In the genomic region with DNA sequence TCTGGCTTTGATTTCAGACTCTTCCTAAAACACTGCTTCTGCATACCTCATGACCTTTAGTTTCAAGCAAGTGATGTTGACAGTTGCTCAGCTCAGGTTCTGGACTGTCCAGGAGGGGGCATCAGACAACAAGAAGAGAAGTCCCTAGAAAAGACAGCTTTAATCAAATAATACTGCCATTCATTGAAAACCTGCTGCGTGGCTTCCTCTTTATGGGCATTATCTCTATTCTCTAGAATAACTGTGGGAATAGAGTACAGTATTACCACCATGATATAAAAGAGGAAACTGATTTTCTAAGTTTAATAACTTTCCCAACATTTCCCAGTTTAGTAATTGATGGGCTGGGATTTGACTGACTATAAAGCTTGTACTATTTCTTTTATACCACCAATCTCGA, we compare ENCODE assay signal across 9 cellular contexts.
DNase-seq lines count a peak whose midpoint lies in the region; ATAC-seq, FAIRE-seq and TF ChIP-seq lines count a peak whose summit lies in the region.
"Had no signal": no experiment of that assay in that cellular context is flagged by ENCODE, and none has a peak within 500 bp of the region (broad histone marks: within the 10 kb centered on the region; RNA-seq: fewer than 3 reads in every experiment).

No MANE protein-coding gene starts in this region.

- peak; percentile 46 for DNase-seq in activated gamma-delta T cell treated with Interleukin-2 at 50 U/mL for 16 hours
- DNase-seq in activated gamma-delta T cell (lab: John Stamatoyannopoulos, UW): no peak
- DNase-seq in NCI-H2029 treated with DMSO at 0.1 percent for 48 hours (lab: John Stamatoyannopoulos, UW): peak; percentile 64
- peak; percentile 38 for DNase-seq in T1000 (lab: John Stamatoyannopoulos, UW)
- DNase-seq in bronchial epithelial cell (ENCODE audit: low read depth): peak; percentile 57
- peak; percentile 69 for DNase-seq in kidney tubule cell (ENCODE audit: low spot score)
- peak; percentile 7 to 8 (median 8) for DNase-seq in stimulated activated CD4-positive, alpha-beta T cell treated with anti-CD3 and anti-CD28 coated beads, TNF-alpha, amount 100 ng/mL, for 4 hours (ENCODE audit: low read depth in 3 of 3)

- FAIRE-seq in bronchial epithelial cell (lab: Jason Lieb, UNC): no peak

- peak; percentile 71 for ATAC-seq in HG02885 (IDR thresholded peaks at IDR 0.05; ENCODE audit: poor library complexity, unreplicated experiment)

- H3K4me3 ChIP-seq in bronchial epithelial cell (ENCODE audit: low read depth, low read length): no peak overlapping the region
- H3K4me3 ChIP-seq: skin epidermis had no signal

- H3K27me3 ChIP-seq in bronchial epithelial cell (ENCODE audit: control insufficient read depth, insufficient read depth, low read length): no peaks in the 10 kb centered on the region

- peak; percentile 72 for TF ChIP-seq CTCF in bronchial epithelial cell (IDR thresholded peaks at IDR 0.05; ENCODE audit: insufficient read depth, low read length, severe bottlenecking)

- no peaks in the 10 kb centered on the region for H3K36me3 ChIP-seq in bronchial epithelial cell (ENCODE audit: control insufficient read depth, insufficient read depth, low read length)
